Comparison of ENCODE assay signal across 15 cellular contexts in the genomic region with DNA sequence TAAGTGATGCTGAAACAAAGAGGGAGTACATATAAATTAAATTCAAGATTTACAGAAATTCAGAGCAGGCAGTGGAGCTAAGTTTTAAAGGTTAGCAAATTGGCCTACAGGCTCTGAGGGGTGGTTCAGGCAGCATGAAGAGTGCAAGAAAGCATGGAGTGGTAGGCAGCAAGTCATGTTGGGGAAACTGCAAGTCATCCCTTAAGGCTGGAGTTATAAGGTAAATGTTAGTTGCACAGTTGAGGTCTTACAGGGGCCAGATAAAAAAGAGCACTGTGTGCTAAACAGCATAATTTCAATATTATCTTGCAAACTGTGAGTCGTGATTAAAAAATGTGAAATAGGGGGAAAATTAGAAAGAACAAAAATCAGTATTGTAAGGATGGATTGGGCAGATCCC.
DNase-seq lines count a peak whose midpoint lies in the region; ATAC-seq and TF ChIP-seq lines count a peak whose summit lies in the region.
"Had no signal": no experiment of that assay in that cellular context is flagged by ENCODE, and none has a peak within 500 bp of the region (broad histone marks: within the 10 kb centered on the region; RNA-seq: fewer than 3 reads in every experiment).

No MANE protein-coding gene starts in this region.

- no peak overlapping the region for H3K4ac ChIP-seq in mesendoderm (ENCODE audit: low read depth, low read length)

- no peak overlapping the region for H2AK5ac ChIP-seq in mesendoderm (ENCODE audit: low read length)

- no peaks in the 10 kb centered on the region for H3K36me3 ChIP-seq in mesendoderm (ENCODE audit: control insufficient read depth, insufficient read depth, low read length)

- no peak overlapping the region for H3K23ac ChIP-seq in mesendoderm (ENCODE audit: low read length)

- no peak overlapping the region for H4K5ac ChIP-seq in mesendoderm (ENCODE audit: low read length)

- no peak overlapping the region for H2BK5ac ChIP-seq in mesendoderm (ENCODE audit: low read length)

- no CpG with 5 or more reads among the region's 1 CpG for WGBS in mesendoderm (ENCODE audit: extremely low coverage, insufficient coverage, low lambda C conversion rate)

- no peaks in the 10 kb centered on the region for H3K27me3 ChIP-seq in mesendoderm (ENCODE audit: insufficient read depth, low read length, poor library complexity)

- H3K4me1 ChIP-seq in mesendoderm (ENCODE audit: control insufficient read depth, low read depth, low read length), result no peaks in the 10 kb centered on the region

- no peak overlapping the region for H2BK120ac ChIP-seq in mesendoderm (ENCODE audit: low read depth, low read length)

- H2BK15ac ChIP-seq in mesendoderm (replicated peaks; ENCODE audit: low read depth), result no peak overlapping the region

- H3K18ac ChIP-seq in mesendoderm (ENCODE audit: low read length), result no peak overlapping the region

- no peaks in the 10 kb centered on the region for H3K79me1 ChIP-seq in mesendoderm (ENCODE audit: low read length)

- no peak overlapping the region for H3K27ac ChIP-seq in mesendoderm (ENCODE audit: low read depth, low read length)

- H3K79me2 ChIP-seq in mesendoderm (ENCODE audit: control insufficient read depth, insufficient read depth, low read length), result no peaks in the 10 kb centered on the region

- H4K8ac ChIP-seq in mesendoderm (ENCODE audit: low read depth, low read length), result no peak overlapping the region

- no peak overlapping the region for H3K56ac ChIP-seq in mesendoderm (ENCODE audit: low read length)

- no peak overlapping the region for H3K4me2 ChIP-seq in mesendoderm (ENCODE audit: low read length)

- intact Hi-C loops in Right ventricle myocardium inferior (cut with DNase I), result no loop called here

- no peak overlapping the region for H3K9ac ChIP-seq in mesendoderm (ENCODE audit: low read length)

- ATAC-seq in Right ventricle myocardium inferior, result no peak
- ATAC-seq: SK-N-SH treated with all-trans-retinoic acid at 6 μM for 48 hours, T-cell had no signal

- H3K4me3 ChIP-seq in choroid plexus epithelial cell (ENCODE audit: low read depth, low read length) (no peak overlapping the region), mesendoderm (ENCODE audit: low read length) (no peak overlapping the region)

- TF ChIP-seq CTCF in choroid plexus epithelial cell (conservative IDR thresholded peaks at IDR 0.05; ENCODE audit: low read depth, low read length), result no peak

- DNase-seq in EL (peak; percentile 4), HT1080 (ENCODE audit: low read depth) (peak; percentile 14), choroid plexus epithelial cell (ENCODE audit: low read depth) (peak; percentile 30), mesendoderm (peak; percentile 2), Right ventricle myocardium inferior (ENCODE audit: missing footprints) (no peak), NCI-H510A treated with DMSO at 0.1 percent for 48 hours (lab: John Stamatoyannopoulos, UW) (no peak), GM19240 (ENCODE audit: insufficient read length, low spot score) (no peak)
- DNase-seq: DMS79, NCI-H1092, NCI-H1436 treated with DMSO at 0.1 percent for 48 hours, NCI-H2029, NCI-H774, SHP77 treated with DMSO at 0.1 percent for 48 hours, T-cell had no signal

Comparison
In these comparisons a context has a peak if more than half of its experiments do, and no peak if none do; other contexts are left out.
1. DNase-seq: peak in EL (single experiment), HT1080 (single experiment), choroid plexus epithelial cell (single experiment) and mesendoderm (single experiment); none in Right ventricle myocardium inferior (single experiment), NCI-H510A treated with DMSO at 0.1 percent for 48 hours (single experiment) and GM19240 (single experiment).